In genomic region chr10:119209050-119209735, GRCh38 we compare ENCODE assay signal across 8 cellular contexts. TPM values are rescaled to one million over a fixed set of nuclear protein-coding genes. Genes with fewer than 3 reads are reported as not detected.
DNase-seq lines count a peak whose midpoint lies in the region; ATAC-seq and TF ChIP-seq lines count a peak whose summit lies in the region.

No MANE protein-coding gene starts in this region.

- H3K4me3 ChIP-seq in OCI-LY1 (ENCODE audit: low read depth, low read length, poor library complexity, severe bottlenecking), result no peak overlapping the region
- peak overlapping the region; percentile 58 to 98 (median 85) for H3K4me3 ChIP-seq in fibroblast of lung (replicated peaks in 1 of 4; ENCODE audit: control extremely low read depth in 1 of 4, insufficient read depth in 1 of 4, low read depth in 3 of 4, low read length in 4 of 4)

- peak; percentile 89 for TF ChIP-seq CTCF in OCI-LY1 (IDR thresholded peaks at IDR 0.05; ENCODE audit: low read length)
- peak; percentile 90 for TF ChIP-seq CTCF in fibroblast of lung (conservative IDR thresholded peaks at IDR 0.05 in 1 of 2, IDR thresholded peaks at IDR 0.05 in 1 of 2; ENCODE audit: low read depth in 1 of 2, low read length in 2 of 2)

- H3K4me1 ChIP-seq in OCI-LY1 (ENCODE audit: insufficient read depth, low read length, severe bottlenecking) (peaks cover 29% of the 10 kb centered on the region), fibroblast of lung (ENCODE audit: control insufficient read depth, extremely low read depth, insufficient read depth, low read length) (peaks cover 14% of the 10 kb centered on the region)

- H3K79me2 ChIP-seq in OCI-LY1 (ENCODE audit: insufficient read depth, low read length) (no peaks in the 10 kb centered on the region), fibroblast of lung (ENCODE audit: control insufficient read depth, insufficient read depth, low read length) (peaks cover 60% of the 10 kb centered on the region)

- H3K4me2 ChIP-seq in OCI-LY1 (ENCODE audit: low read length) (peak overlapping the region; percentile 91; the same call in 1 of the 2 replicates), fibroblast of lung (ENCODE audit: extremely low read depth, insufficient read depth, low read length) (peak overlapping the region; percentile 89)

- H4K20me1 ChIP-seq in OCI-LY1 (ENCODE audit: insufficient read depth, low read length), result no peaks in the 10 kb centered on the region
- no peaks in the 10 kb centered on the region for H4K20me1 ChIP-seq in fibroblast of lung (ENCODE audit: control insufficient read depth, extremely low read depth, insufficient read depth, low read length)

- H3K9me3 ChIP-seq in OCI-LY1 (ENCODE audit: low read length) (no peaks in the 10 kb centered on the region), fibroblast of lung (ENCODE audit: control insufficient read depth, insufficient read depth, low read depth, low read length) (no peaks in the 10 kb centered on the region)

- peak overlapping the region; percentile 96 for H3K27ac Mint-ChIP-seq in activated T-helper 1 cell treated with anti-CD3 and anti-CD28 coated beads, Interleukin-12 subunit alpha, Interleukin-12 subunit beta, Interleukin-2, Interleukin-4 antibody, amounts not matched to agents 30 ng/mL and 10 ng/mL and 1 ng/mL, durations not matched to agents 14 hours and 24 hours and 36 hours
- peak overlapping the region; percentile 87 to 96 (median 94) for H3K27ac Mint-ChIP-seq in naive thymus-derived CD8-positive, alpha-beta T cell
- H3K27ac Mint-ChIP-seq in stimulated activated naive CD8-positive, alpha-beta T cell treated with anti-CD3 and anti-CD28 coated beads, Interleukin-15, amount 100 ng/mL, for 72 hours, result peak overlapping the region; percentile 68 to 94

- H3K9me2 ChIP-seq in OCI-LY1 (ENCODE audit: low read depth, low read length), result no peaks in the 10 kb centered on the region

- H3K9ac ChIP-seq in OCI-LY1 (ENCODE audit: low read length), result no peak overlapping the region
- H3K9ac ChIP-seq in fibroblast of lung (ENCODE audit: insufficient read depth, low read length), result peak overlapping the region; percentile 92

- no peak overlapping the region for H3K27ac ChIP-seq in OCI-LY1 (ENCODE audit: low read depth, low read length, poor library complexity, severe bottlenecking)
- peak overlapping the region; percentile 84 for H3K27ac ChIP-seq in fibroblast of lung (ENCODE audit: insufficient read depth, low read length)

- ATAC-seq in naive thymus-derived CD8-positive, alpha-beta T cell, result peak; percentile 20 to 21
- peak; percentile 32 for ATAC-seq in stimulated activated naive CD8-positive, alpha-beta T cell treated with anti-CD3 and anti-CD28 coated beads, Interleukin-15, amount 100 ng/mL, for 72 hours
- ATAC-seq in GM18502 (IDR thresholded peaks at IDR 0.05; ENCODE audit: poor library complexity, unreplicated experiment), result no peak

- H3K36me3 Mint-ChIP-seq in activated T-helper 1 cell treated with anti-CD3 and anti-CD28 coated beads, Interleukin-12 subunit alpha, Interleukin-12 subunit beta, Interleukin-2, Interleukin-4 antibody, amounts not matched to agents 30 ng/mL and 10 ng/mL and 1 ng/mL, durations not matched to agents 14 hours and 24 hours and 36 hours (ENCODE audit: low read depth), result peaks cover 8% of the 10 kb centered on the region
- H3K36me3 Mint-ChIP-seq in naive thymus-derived CD8-positive, alpha-beta T cell, result no peaks in the 10 kb centered on the region

- H3K27me3 ChIP-seq in OCI-LY1 (ENCODE audit: insufficient read depth, low read length) (peaks cover 9% of the 10 kb centered on the region; the same call in 1 of the 2 replicates), fibroblast of lung (ENCODE audit: control insufficient read depth, insufficient read depth, low read length) (no peaks in the 10 kb centered on the region)

- no peaks in the 10 kb centered on the region for H3K36me3 ChIP-seq in OCI-LY1 (ENCODE audit: insufficient read depth, low read length)
- H3K36me3 ChIP-seq in fibroblast of lung (ENCODE audit: control insufficient read depth, insufficient read depth, low read length), result no peaks in the 10 kb centered on the region

- no peaks in the 10 kb centered on the region for H3K27me3 Mint-ChIP-seq in activated T-helper 1 cell treated with anti-CD3 and anti-CD28 coated beads, Interleukin-12 subunit alpha, Interleukin-12 subunit beta, Interleukin-2, Interleukin-4 antibody, amounts not matched to agents 30 ng/mL and 10 ng/mL and 1 ng/mL, durations not matched to agents 14 hours and 24 hours and 36 hours (ENCODE audit: insufficient read depth)
- no peaks in the 10 kb centered on the region for H3K27me3 Mint-ChIP-seq in naive thymus-derived CD8-positive, alpha-beta T cell
- H3K27me3 Mint-ChIP-seq in stimulated activated naive CD8-positive, alpha-beta T cell treated with anti-CD3 and anti-CD28 coated beads, Interleukin-15, amount 100 ng/mL, for 72 hours, result no peaks in the 10 kb centered on the region

- H3F3A ChIP-seq in OCI-LY1 (ENCODE audit: insufficient read depth, low read length), result no peaks in the 10 kb centered on the region

- POLR2A ChIA-PET in naive thymus-derived CD8-positive, alpha-beta T cell (lab: Charles Lee), result interaction anchor here (0.9 to 4.4 kb wide), 8 partner anchors 30 to 98 kb away, joined by 3 to 61 read pairs (median 4); no protein-coding TSS in a partner anchor

- intact Hi-C loops in activated T-helper 1 cell treated with anti-CD3 and anti-CD28 coated beads, Interleukin-12 subunit alpha, Interleukin-12 subunit beta, Interleukin-2, Interleukin-4 antibody, amounts not matched to agents 30 ng/mL and 10 ng/mL and 1 ng/mL, durations not matched to agents 14 hours and 24 hours and 36 hours (cut with micrococcal nuclease), result loop anchor here (1.0 to 10.0 kb wide), 9 partner anchors 12 to 496 kb away; partner anchors contain the start of gene CACUL1

- H3K4me1 Mint-ChIP-seq in activated T-helper 1 cell treated with anti-CD3 and anti-CD28 coated beads, Interleukin-12 subunit alpha, Interleukin-12 subunit beta, Interleukin-2, Interleukin-4 antibody, amounts not matched to agents 30 ng/mL and 10 ng/mL and 1 ng/mL, durations not matched to agents 14 hours and 24 hours and 36 hours (ENCODE audit: low read depth), result peaks cover 61% of the 10 kb centered on the region
- peaks cover 26 to 64% (median 58%) of the 10 kb centered on the region in 4 donors for H3K4me1 Mint-ChIP-seq in naive thymus-derived CD8-positive, alpha-beta T cell
- peaks cover 61% of the 10 kb centered on the region for H3K4me1 Mint-ChIP-seq in stimulated activated naive CD8-positive, alpha-beta T cell treated with anti-CD3 and anti-CD28 coated beads, Interleukin-15, amount 100 ng/mL, for 72 hours

- H3K9me3 Mint-ChIP-seq in activated T-helper 1 cell treated with anti-CD3 and anti-CD28 coated beads, Interleukin-12 subunit alpha, Interleukin-12 subunit beta, Interleukin-2, Interleukin-4 antibody, amounts not matched to agents 30 ng/mL and 10 ng/mL and 1 ng/mL, durations not matched to agents 14 hours and 24 hours and 36 hours, result no peaks in the 10 kb centered on the region
- H3K9me3 Mint-ChIP-seq in naive thymus-derived CD8-positive, alpha-beta T cell, result no peaks in the 10 kb centered on the region
- H3K9me3 Mint-ChIP-seq in stimulated activated naive CD8-positive, alpha-beta T cell treated with anti-CD3 and anti-CD28 coated beads, Interleukin-15, amount 100 ng/mL, for 72 hours, result no peaks in the 10 kb centered on the region

- H2AFZ ChIP-seq in OCI-LY1 (ENCODE audit: low read length) (no peak overlapping the region), fibroblast of lung (ENCODE audit: low read length) (no peak overlapping the region)

- DNase-seq in NCI-H524 (lab: John Stamatoyannopoulos, UW) (peak; percentile 22 to 61), NCI-H524 treated with DMSO at 0.1 percent for 48 hours (lab: John Stamatoyannopoulos, UW) (no peak), fibroblast of lung (ENCODE audit: low read depth in 2 of 2) (peak; percentile 52 to 86)
- DNase-seq in activated T-helper 1 cell treated with anti-CD3 and anti-CD28 coated beads, Interleukin-12 subunit alpha, Interleukin-12 subunit beta, Interleukin-2, Interleukin-4 antibody, amounts not matched to agents 30 ng/mL and 10 ng/mL and 1 ng/mL, durations not matched to agents 14 hours and 24 hours and 36 hours (ENCODE audit: low spot score), result peak; percentile 45
- peak; percentile 38 to 73 (median 58) for DNase-seq in naive thymus-derived CD8-positive, alpha-beta T cell
- peak; percentile 56 to 64 for DNase-seq in stimulated activated naive CD8-positive, alpha-beta T cell treated with anti-CD3 and anti-CD28 coated beads, Interleukin-15, amount 100 ng/mL, for 72 hours

- peak overlapping the region; percentile 99 for H3K4me3 Mint-ChIP-seq in activated T-helper 1 cell treated with anti-CD3 and anti-CD28 coated beads, Interleukin-12 subunit alpha, Interleukin-12 subunit beta, Interleukin-2, Interleukin-4 antibody, amounts not matched to agents 30 ng/mL and 10 ng/mL and 1 ng/mL, durations not matched to agents 14 hours and 24 hours and 36 hours
- peak overlapping the region; percentile 87 to 99 (median 96) for H3K4me3 Mint-ChIP-seq in naive thymus-derived CD8-positive, alpha-beta T cell
- peak overlapping the region; percentile 90 to 93 for H3K4me3 Mint-ChIP-seq in stimulated activated naive CD8-positive, alpha-beta T cell treated with anti-CD3 and anti-CD28 coated beads, Interleukin-15, amount 100 ng/mL, for 72 hours

RNA-seq across cellular contexts. Expression of gene GRK5, which starts 1.8 kb away (rescaled TPM):
- total RNA-seq in activated T-helper 1 cell treated with anti-CD3 and anti-CD28 coated beads, Interleukin-12 subunit alpha, Interleukin-12 subunit beta, Interleukin-2, Interleukin-4 antibody, amounts not matched to agents 30 ng/mL and 10 ng/mL and 1 ng/mL, durations not matched to agents 14 hours and 24 hours and 36 hours, result 25.3 and 25.8 TPM in 2 replicates
- total RNA-seq in fibroblast of lung, result 19.0 and 24.1 TPM in 2 replicates
- 26.9 and 90.3 TPM in 2 replicates for polyA plus RNA-seq in fibroblast of lung
- polyA plus RNA-seq in fibroblast of lung (2012), result 30.0 and 94.7 TPM in 2 replicates
- 28.8 and 64.8 TPM in 2 replicates for polyA minus RNA-seq in fibroblast of lung (ENCODE audit: low replicate concordance)
- total RNA-seq in naive thymus-derived CD8-positive, alpha-beta T cell, result 10 to 100 TPM; 22.6 to 23.2 TPM
- polyA plus RNA-seq in naive thymus-derived CD8-positive, alpha-beta T cell, result 10 to 100 TPM in 2 of 3 donors, 1 to 10 TPM in 1; 4.4 to 11.0 (median 10.0) TPM

RNA-seq across cellular contexts. Expression of gene PRDX3, which starts 30.6 kb away (rescaled TPM):
- total RNA-seq in activated T-helper 1 cell treated with anti-CD3 and anti-CD28 coated beads, Interleukin-12 subunit alpha, Interleukin-12 subunit beta, Interleukin-2, Interleukin-4 antibody, amounts not matched to agents 30 ng/mL and 10 ng/mL and 1 ng/mL, durations not matched to agents 14 hours and 24 hours and 36 hours, result 158 and 163 TPM in 2 replicates
- total RNA-seq in fibroblast of lung, result 144 and 287 TPM in 2 replicates
- 303 and 333 TPM in 2 replicates for polyA plus RNA-seq in fibroblast of lung
- 166 and 194 TPM in 2 replicates for polyA plus RNA-seq in fibroblast of lung (2012)
- polyA minus RNA-seq in fibroblast of lung (ENCODE audit: low replicate concordance), result 141 and 268 TPM in 2 replicates
- 10 to 100 TPM; 29.8 to 31.1 TPM for total RNA-seq in naive thymus-derived CD8-positive, alpha-beta T cell
- 10 to 100 TPM; 56.7 to 75.5 (median 67.7) TPM for polyA plus RNA-seq in naive thymus-derived CD8-positive, alpha-beta T cell

RNA-seq across cellular contexts. Expression of gene SFXN4, which starts 43.7 kb away (rescaled TPM):
- 58.2 and 58.7 TPM in 2 replicates for total RNA-seq in activated T-helper 1 cell treated with anti-CD3 and anti-CD28 coated beads, Interleukin-12 subunit alpha, Interleukin-12 subunit beta, Interleukin-2, Interleukin-4 antibody, amounts not matched to agents 30 ng/mL and 10 ng/mL and 1 ng/mL, durations not matched to agents 14 hours and 24 hours and 36 hours
- total RNA-seq in fibroblast of lung, result 17.7 TPM in 2 replicates
- polyA plus RNA-seq in fibroblast of lung, result 10.3 and 18.1 TPM in 2 replicates
- polyA plus RNA-seq in fibroblast of lung (2012), result 8.6 and 15.0 TPM in 2 replicates
- 1.8 and 4.2 TPM in 2 replicates for polyA minus RNA-seq in fibroblast of lung (ENCODE audit: low replicate concordance)
- 10 to 100 TPM; 18.9 to 20.4 TPM for total RNA-seq in naive thymus-derived CD8-positive, alpha-beta T cell
- 10 to 100 TPM; 18.3 to 31.3 (median 28.2) TPM for polyA plus RNA-seq in naive thymus-derived CD8-positive, alpha-beta T cell
